In genomic region chr7:21443149-21443841, GRCh38 we compare ENCODE assay signal across 1 cellular context.
A peak's percentile ranks its signal among the peaks of the same experiment; 100 is the strongest.
TF ChIP-seq lines count a peak whose summit lies in the region.

No MANE protein-coding gene starts in this region.

TF ChIP-seq in HepG2, 621 proteins besides CTCF, POLR2A, EP300 and RAD21 (continued from another document):
- TF ChIP-seq SNAPC4 (CRISPR knock-in tag; IDR thresholded peaks at IDR 0.05), result no peak
- 0 out of 2 replicates have a peak, but pooled peaks have one; percentile 9 for TF ChIP-seq MAFF (IDR thresholded peaks at IDR 0.05; ENCODE audit: low read depth, low read length)
- no peak for TF ChIP-seq CHD2 (IDR thresholded peaks at IDR 0.05; ENCODE audit: low read depth, low read length)
- TF ChIP-seq ATF5 (CRISPR knock-in tag; IDR thresholded peaks at IDR 0.05; ENCODE audit: low read depth), result no peak
- TF ChIP-seq KLF6 (CRISPR knock-in tag; IDR thresholded peaks at IDR 0.05), result no peak
- TF ChIP-seq NFRKB (IDR thresholded peaks at IDR 0.05), result no peak
- no peak for TF ChIP-seq KMT2B (CRISPR knock-in tag; IDR thresholded peaks at IDR 0.05)
- no peak for TF ChIP-seq ZBTB44 (CRISPR knock-in tag; IDR thresholded peaks at IDR 0.05)
- no peak for TF ChIP-seq DDIT3 (CRISPR knock-in tag; IDR thresholded peaks at IDR 0.05)
- TF ChIP-seq SKI (IDR thresholded peaks at IDR 0.05; ENCODE audit: partially characterized antibody), result no peak
